In the genomic region with DNA sequence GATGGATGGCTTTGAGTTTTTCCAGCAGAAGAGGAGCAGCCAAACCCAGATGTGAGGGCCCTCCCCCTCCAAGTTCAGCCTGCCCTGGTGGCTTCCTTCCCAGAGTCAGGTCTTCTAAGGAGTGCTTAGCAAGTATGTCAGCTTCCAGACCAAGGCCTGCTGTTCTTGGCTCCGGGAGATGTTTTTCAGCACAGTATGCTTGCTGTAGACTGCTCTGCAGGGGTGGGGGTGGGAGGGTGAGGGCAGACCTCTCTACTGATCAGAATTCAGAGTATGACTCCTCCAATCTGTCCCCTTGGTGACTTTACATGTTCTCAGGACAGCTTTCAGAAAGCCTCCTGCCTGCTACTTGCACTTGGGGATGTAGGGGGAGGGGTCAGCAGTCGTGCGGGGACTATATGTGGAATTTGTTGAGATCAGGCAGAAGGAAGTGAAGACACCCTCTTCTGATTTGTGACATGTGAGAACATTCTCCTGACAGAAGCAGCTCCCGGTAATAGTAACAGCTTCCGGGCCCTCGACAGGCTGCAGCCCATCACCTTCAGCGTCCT, we compare ENCODE assay signal across 12 cellular contexts.
A peak's percentile ranks its signal among the peaks of the same experiment; 100 is the strongest.
DNase-seq lines count a peak whose midpoint lies in the region; ATAC-seq, FAIRE-seq and TF ChIP-seq lines count a peak whose summit lies in the region.
"Had no signal": no experiment of that assay in that cellular context is flagged by ENCODE, and none has a peak within 500 bp of the region (broad histone marks: within the 10 kb centered on the region; RNA-seq: fewer than 3 reads in every experiment).

No MANE protein-coding gene starts in this region.

- H3K4me3 ChIP-seq in AG04450 (ENCODE audit: low read depth, low read length) (no peak overlapping the region), right atrium auricular region (no peak overlapping the region), pancreas (no peak overlapping the region)

- intact Hi-C loops in pancreas (cut with DNase I): no loop called here

- H3K9me3 Mint-ChIP-seq in effector memory CD8-positive, alpha-beta T cell: no peaks in the 10 kb centered on the region
- H3K9me3 Mint-ChIP-seq: activated naive CD8-positive, alpha-beta T cell treated with anti-CD3 and anti-CD28 coated beads, Interleukin-2, amount 50 U/mL, for 24 hours had no signal

- no peaks in the 10 kb centered on the region for H3K36me3 Mint-ChIP-seq in effector memory CD8-positive, alpha-beta T cell (ENCODE audit: insufficient read depth)

- TF ChIP-seq CTCF in AG04450 (IDR thresholded peaks at IDR 0.05; ENCODE audit: low read depth, low read length) (no peak), right atrium auricular region (IDR thresholded peaks at IDR 0.05) (no peak), pancreas (IDR thresholded peaks at IDR 0.05) (no peak)

- DNase-seq in AG04450 (ENCODE audit: low read depth, low spot score) (peak; percentile 27), amniotic epithelial cell (ENCODE audit: low read depth) (peak; percentile 17), right atrium auricular region (ENCODE audit: low spot score) (peak; percentile 83), pancreas (peak in 1 of 6 donors; percentile 17), amniotic stem cell (lab: John Stamatoyannopoulos, UW) (no peak)
- DNase-seq in effector memory CD8-positive, alpha-beta T cell: no peak
- DNase-seq in stimulated activated CD8-positive, alpha-beta memory T cell treated with anti-CD3 and anti-CD28 coated beads, Interleukin-4, amount 100 ng/mL, for 48 hours: no peak
- DNase-seq: activated naive CD8-positive, alpha-beta T cell treated with anti-CD3 and anti-CD28 coated beads, Interleukin-2, amount 50 U/mL, for 24 hours; NCI-H69; stimulated activated CD4-positive, alpha-beta T cell treated with anti-CD3 and anti-CD28 coated beads, Interleukin-4, amount 100 ng/mL, for 1 hour had no signal

- H3K4me1 ChIP-seq in right atrium auricular region (peaks cover 0 to 18% of the 10 kb centered on the region in 2 donors), pancreas (no peaks in the 10 kb centered on the region)

- WGBS in pancreas, 2 donors: 66 to 69% methylated on average over 7 of the region's 7 CpGs

- H3K27ac ChIP-seq in AG04450 (ENCODE audit: low read depth, low read length) (no peak overlapping the region), right atrium auricular region (peak overlapping the region; percentile 11 to 38), pancreas (no peak overlapping the region)
- H3K27ac ChIP-seq: VCaP had no signal

- CTCF ChIA-PET in AG04450 (lab: Charles Lee): no interaction called here

- peaks cover 43 to 59% of the 10 kb centered on the region in 2 donors for H3K27me3 Mint-ChIP-seq in effector memory CD8-positive, alpha-beta T cell

- FAIRE-seq in pancreas (lab: Jason Lieb, UNC): no peak

- peaks cover 13% of the 10 kb centered on the region for H3K27me3 ChIP-seq in AG04450 (ENCODE audit: control insufficient read depth, insufficient read depth, low read length)
- no peaks in the 10 kb centered on the region for H3K27me3 ChIP-seq in right atrium auricular region
- H3K27me3 ChIP-seq in pancreas: no peaks in the 10 kb centered on the region

- H3K4me3 Mint-ChIP-seq in effector memory CD8-positive, alpha-beta T cell: no peak overlapping the region
- H3K4me3 Mint-ChIP-seq: activated naive CD8-positive, alpha-beta T cell treated with anti-CD3 and anti-CD28 coated beads, Interleukin-2, amount 50 U/mL, for 24 hours had no signal

- no peaks in the 10 kb centered on the region for H3K4me1 Mint-ChIP-seq in effector memory CD8-positive, alpha-beta T cell (ENCODE audit: low read depth in 2 of 2)

- no peaks in the 10 kb centered on the region for H3K9me3 ChIP-seq in AG04450 (ENCODE audit: control insufficient read depth, insufficient read depth, low read length)
- H3K9me3 ChIP-seq in right atrium auricular region: no peaks in the 10 kb centered on the region
- no peaks in the 10 kb centered on the region for H3K9me3 ChIP-seq in pancreas

- ATAC-seq in pancreas (peak in 3 of 4 donors; percentile 19 to 56 (median 27)), GM18502 (IDR thresholded peaks at IDR 0.05; ENCODE audit: poor library complexity, unreplicated experiment) (no peak)
- no peak for ATAC-seq in effector memory CD8-positive, alpha-beta T cell (replicated peaks)

- H3K36me3 ChIP-seq in right atrium auricular region (no peaks in the 10 kb centered on the region), pancreas (no peaks in the 10 kb centered on the region)

- H3K27ac Mint-ChIP-seq in effector memory CD8-positive, alpha-beta T cell: no peak overlapping the region

- POLR2A ChIA-PET in AG04450 (lab: Yijun Ruan, JAX): interaction anchor here (1.3 kb wide), 1 partner anchor 9 kb away, joined by 5 read pairs; no protein-coding TSS in a partner anchor

Comparison
In these comparisons a context has a peak if more than half of its experiments do, and no peak if none do; other contexts are left out.
1. DNase-seq: peak in AG04450 (single experiment), amniotic epithelial cell (single experiment) and right atrium auricular region (single experiment); none in amniotic stem cell (single experiment), effector memory CD8-positive, alpha-beta T cell (0 of 3) and stimulated activated CD8-positive, alpha-beta memory T cell treated with anti-CD3 and anti-CD28 coated beads, Interleukin-4, amount 100 ng/mL, for 48 hours (single experiment).
2. H3K27ac ChIP-seq: peak in right atrium auricular region (2 of 2); none in AG04450 (single experiment) and pancreas (0 of 4).
3. ATAC-seq: peak in pancreas (3 of 4); none in effector memory CD8-positive, alpha-beta T cell (single experiment) and GM18502 (single experiment).